2 cellular contexts compared by ENCODE assay signal in the genomic region with DNA sequence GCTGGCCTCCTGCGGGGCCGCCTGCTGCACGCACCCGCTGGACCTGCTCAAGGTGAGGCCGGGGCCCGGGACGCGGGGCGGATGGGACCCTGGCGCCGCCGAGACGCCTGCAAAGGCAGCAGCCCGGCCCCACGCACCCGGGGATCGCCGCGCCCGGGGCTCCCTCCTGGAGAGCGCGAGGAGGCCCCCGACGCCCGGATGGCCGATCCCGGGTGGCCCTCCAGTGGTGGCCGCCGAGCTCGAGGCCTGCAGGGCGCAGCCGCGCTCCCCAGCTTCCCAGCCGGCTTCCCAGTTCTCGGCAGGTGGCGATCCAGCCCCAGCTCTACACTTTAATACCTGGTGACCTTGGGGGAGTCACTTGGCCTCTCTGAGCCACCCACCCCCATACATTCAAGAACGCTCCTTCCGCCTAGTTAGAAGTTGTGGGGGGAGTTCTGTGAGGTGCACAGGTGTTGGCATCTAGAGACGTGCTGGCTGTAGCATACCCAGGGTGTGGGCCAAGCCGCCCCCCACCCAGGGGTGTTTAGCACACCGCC.
A peak's percentile ranks its signal among the peaks of the same experiment; 100 is the strongest.
TF ChIP-seq lines count a peak whose summit lies in the region.

No MANE protein-coding gene starts in this region.

TF ChIP-seq in HCT116, 20 proteins besides CTCF, POLR2A, EP300 and RAD21:
- no peak for TF ChIP-seq JUND (IDR thresholded peaks at IDR 0.05)
- TF ChIP-seq CEBPB (IDR thresholded peaks at IDR 0.05; ENCODE audit: low read depth): no peak
- no peak for TF ChIP-seq REST (IDR thresholded peaks at IDR 0.05; ENCODE audit: low read depth)
- no peak for TF ChIP-seq SRF (IDR thresholded peaks at IDR 0.05; ENCODE audit: low read depth)
- no peak for TF ChIP-seq SP1 (IDR thresholded peaks at IDR 0.05; ENCODE audit: low read depth)
- peak; percentile 94 for TF ChIP-seq ZFX (IDR thresholded peaks at IDR 0.05)
TF ChIP-seq in HCT116: peak in this region for 1.

TF ChIP-seq in H1, 55 proteins besides CTCF, POLR2A, EP300 and RAD21:
- TF ChIP-seq KDM4A (IDR thresholded peaks at IDR 0.05; ENCODE audit: low read depth, low read length, severe bottlenecking): peak; percentile 90
- no peak for TF ChIP-seq ASH2L (IDR thresholded peaks at IDR 0.05; ENCODE audit: low read length)
- no peak for TF ChIP-seq E2F6 (IDR thresholded peaks at IDR 0.05)
- 0 out of 2 replicates have a peak, but pooled peaks have one; percentile 5 for TF ChIP-seq POLR2AphosphoS5 (IDR thresholded peaks at IDR 0.05; ENCODE audit: low read depth, low read length)
- peak in 1 of 2 experiments; percentile 41; a peak in 1 of 4 replicates for TF ChIP-seq HDAC2 (IDR thresholded peaks at IDR 0.05; ENCODE audit: borderline replicate concordance in 1 of 2, low read depth in 2 of 2, low read length in 2 of 2)
- TF ChIP-seq TAF1 (IDR thresholded peaks at IDR 0.05; ENCODE audit: low read depth, low read length): no peak
- no peak for TF ChIP-seq TAF7 (optimal IDR thresholded peaks at IDR 0.05; ENCODE audit: borderline replicate concordance, low read depth, low read length)
- TF ChIP-seq SUZ12 (IDR thresholded peaks at IDR 0.05; ENCODE audit: low read length): no peak
